8 cellular contexts compared by ENCODE assay signal in the genomic region with DNA sequence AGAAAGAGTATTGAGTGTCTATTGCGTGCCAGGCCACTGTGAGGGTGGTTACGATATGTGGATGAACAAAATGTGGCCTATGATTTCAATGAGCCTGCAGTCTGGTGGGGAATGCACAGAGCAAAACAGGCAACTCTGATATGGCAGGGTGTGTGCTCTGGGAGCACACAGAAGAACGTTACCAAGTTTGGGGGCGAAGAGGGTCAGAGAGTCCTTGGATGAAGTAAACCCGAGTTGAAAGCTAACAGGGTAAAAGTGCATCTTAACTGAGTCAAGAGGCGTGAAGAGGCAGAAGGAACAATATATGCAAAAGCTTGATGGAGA.
DNase-seq lines count a peak whose midpoint lies in the region; ATAC-seq lines count a peak whose summit lies in the region.

No MANE protein-coding gene starts in this region.

- H4K20me1 ChIP-seq in BLaER1 = no peaks in the 10 kb centered on the region

- H3K27ac ChIP-seq in BLaER1 = peak overlapping the region; percentile 78

- peaks cover 15% of the 10 kb centered on the region for H3K4me1 Mint-ChIP-seq in central memory CD8-positive, alpha-beta T cell

- DNase-seq in central memory CD8-positive, alpha-beta T cell (ENCODE audit: low spot score in 2 of 2) = no peak
- no peak for DNase-seq in KG1 (lab: John Stamatoyannopoulos, UW)
- no peak for DNase-seq in NK-92 (lab: John Stamatoyannopoulos, UW; ENCODE audit: unreplicated experiment)
- DNase-seq in DMS53 (lab: John Stamatoyannopoulos, UW) = no peak

- H3K9me3 ChIP-seq in BLaER1 = no peaks in the 10 kb centered on the region
- H3K9me3 ChIP-seq in mucosa of stomach (ENCODE audit: control insufficient read depth, low read length) = no peaks in the 10 kb centered on the region

- peak overlapping the region; percentile 99 for H3K27ac Mint-ChIP-seq in central memory CD8-positive, alpha-beta T cell (ENCODE audit: low read depth)

- peak overlapping the region; percentile 75 for H3K4me3 ChIP-seq in BLaER1
- peak overlapping the region; percentile 88 for H3K4me3 ChIP-seq in mucosa of stomach (ENCODE audit: low read length)

- H3K9ac ChIP-seq in BLaER1 (peak overlapping the region; percentile 83), mucosa of stomach (ENCODE audit: low read length) (peak overlapping the region; percentile 63)

- H3K9me3 Mint-ChIP-seq in central memory CD8-positive, alpha-beta T cell = peaks cover 6% of the 10 kb centered on the region

- H3K27me3 Mint-ChIP-seq in central memory CD8-positive, alpha-beta T cell = no peaks in the 10 kb centered on the region

- H3K4me2 ChIP-seq in BLaER1 = peak overlapping the region; percentile 88

- H3K4me3 Mint-ChIP-seq in central memory CD8-positive, alpha-beta T cell = peak overlapping the region; percentile 81

- ATAC-seq in HG03520 (IDR thresholded peaks at IDR 0.05; ENCODE audit: unreplicated experiment) = peak; percentile 1
- ATAC-seq in central memory CD8-positive, alpha-beta T cell (replicated peaks; ENCODE audit: extremely low read depth, poor library complexity, severe bottlenecking) = no peak
- no peak for ATAC-seq in HG02642 (IDR thresholded peaks at IDR 0.05; ENCODE audit: poor library complexity, unreplicated experiment)

- peaks cover 21% of the 10 kb centered on the region for H3K36me3 Mint-ChIP-seq in central memory CD8-positive, alpha-beta T cell (ENCODE audit: insufficient read depth)

- H3K4me1 ChIP-seq in BLaER1 (peaks cover 24% of the 10 kb centered on the region), mucosa of stomach (ENCODE audit: control insufficient read depth, insufficient read depth, low read length) (peaks cover 11% of the 10 kb centered on the region)

- H3K36me3 ChIP-seq in BLaER1 (peaks cover 14% of the 10 kb centered on the region), mucosa of stomach (ENCODE audit: control insufficient read depth, insufficient read depth, low read length) (no peaks in the 10 kb centered on the region)

- H3K27me3 ChIP-seq in BLaER1 (no peaks in the 10 kb centered on the region), mucosa of stomach (ENCODE audit: control insufficient read depth, insufficient read depth, low read length) (no peaks in the 10 kb centered on the region)
